In the genomic region with DNA sequence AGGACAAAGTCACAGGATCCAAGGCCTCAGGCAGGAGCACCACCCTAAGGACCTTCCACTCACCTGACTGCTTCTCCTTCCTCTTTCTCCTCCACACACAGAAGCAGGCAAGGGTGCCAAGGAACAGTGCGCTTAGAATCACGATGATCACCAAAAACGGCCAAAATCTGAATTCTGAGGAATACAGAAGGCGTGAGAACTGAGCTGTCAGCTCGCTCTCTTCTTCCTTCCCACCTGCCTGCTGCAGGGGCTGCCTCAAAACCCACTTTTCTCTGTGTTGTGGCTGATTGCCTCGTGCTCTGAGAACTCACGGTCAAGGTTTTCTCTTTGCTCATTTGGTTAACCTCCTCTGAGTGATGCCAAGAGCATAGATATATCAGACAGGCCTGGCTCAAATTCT, we compare ENCODE assay signal across 21 cellular contexts. TPM values are rescaled to one million over a fixed set of nuclear protein-coding genes. Genes with fewer than 3 reads are reported as not detected.
DNase-seq lines count a peak whose midpoint lies in the region; ATAC-seq, FAIRE-seq and TF ChIP-seq lines count a peak whose summit lies in the region.
"Had no signal": no experiment of that assay in that cellular context is flagged by ENCODE, and none has a peak within 500 bp of the region (broad histone marks: within the 10 kb centered on the region; RNA-seq: fewer than 3 reads in every experiment).

No MANE protein-coding gene starts in this region.

- no peaks in the 10 kb centered on the region for H3K36me3 Mint-ChIP-seq in stimulated activated naive CD8-positive, alpha-beta T cell treated with anti-CD3 and anti-CD28 coated beads, Interleukin-15, Interleukin-2, amounts not matched to agents 100 ng/mL and 50 ng/mL, for 24 hours (ENCODE audit: low read depth)
- H3K36me3 Mint-ChIP-seq in T-helper 2 cell treated with Interferon-gamma antibody and Interleukin-4, amounts not matched to agents 5 μg/mL and 100 μg/mL, for 36 hours (ENCODE audit: low read depth) = peaks cover 2% of the 10 kb centered on the region
- H3K36me3 Mint-ChIP-seq in central memory CD8-positive, alpha-beta T cell (ENCODE audit: insufficient read depth) = peaks cover 33% of the 10 kb centered on the region

- peak overlapping the region; percentile 33 for H3K4me3 Mint-ChIP-seq in stimulated activated naive CD8-positive, alpha-beta T cell treated with anti-CD3 and anti-CD28 coated beads, Interleukin-15, Interleukin-2, amounts not matched to agents 100 ng/mL and 50 ng/mL, for 24 hours
- peak overlapping the region; percentile 76 for H3K4me3 Mint-ChIP-seq in T-helper 2 cell treated with Interferon-gamma antibody and Interleukin-4, amounts not matched to agents 5 μg/mL and 100 μg/mL, for 36 hours
- peak overlapping the region; percentile 65 for H3K4me3 Mint-ChIP-seq in central memory CD8-positive, alpha-beta T cell

- no peak for FAIRE-seq in HepG2 (lab: Jason Lieb, UNC)
- FAIRE-seq: endometrium, keratinocyte had no signal

- H3K4me2 ChIP-seq in HepG2 (ENCODE audit: low read depth, low read length) = no peak overlapping the region

- no peak for ATAC-seq in stimulated activated naive CD8-positive, alpha-beta T cell treated with anti-CD3 and anti-CD28 coated beads, Interleukin-15, Interleukin-2, amounts not matched to agents 100 U/mL and 50 U/mL, for 24 hours
- ATAC-seq in central memory CD8-positive, alpha-beta T cell (replicated peaks; ENCODE audit: extremely low read depth, poor library complexity, severe bottlenecking) = no peak
- ATAC-seq in HepG2 = no peak
- ATAC-seq in HG03439 (IDR thresholded peaks at IDR 0.05; ENCODE audit: unreplicated experiment) = no peak
- ATAC-seq: heart right ventricle had no signal

- intact Hi-C loops in HepG2 (cut with micrococcal nuclease; ENCODE audit: unreplicated experiment) = no loop called here

- no peak for TF ChIP-seq POLR2A in HepG2 (IDR thresholded peaks at IDR 0.05; ENCODE audit: insufficient read depth in 1 of 2, low read depth in 2 of 2, low read length in 2 of 2)

- H3K27me3 ChIP-seq in thymus (ENCODE audit: control insufficient read depth, insufficient read depth) (no peaks in the 10 kb centered on the region), HepG2 (ENCODE audit: control insufficient read depth in 1 of 2, insufficient read depth in 2 of 2, low read length in 2 of 2) (no peaks in the 10 kb centered on the region; a peak in 2 of 5 replicates)
- H3K27me3 ChIP-seq: ascending aorta, suprapubic skin had no signal

- in situ Hi-C loops in HepG2 (cut with HindIII; ENCODE audit: extremely low pct_ligation_motif_present, low pct_unique_long_range_greater_than_20kb) = loop anchor here (5.0 to 10.0 kb wide), 2 partner anchors 46 to 113 kb away; a partner anchor contains a TSS

- POLR2A ChIA-PET in HepG2 (lab: Yijun Ruan, JAX) = no interaction called here

- TF ChIP-seq EP300 in HepG2 (IDR thresholded peaks at IDR 0.05; ENCODE audit: low read depth in 2 of 2, low read length in 2 of 2) = no peak
- no peak for TF ChIP-seq EP300 in HepG2 (CRISPR knock-in tag; IDR thresholded peaks at IDR 0.05; ENCODE audit: borderline replicate concordance)

- H3K4me1 Mint-ChIP-seq in stimulated activated naive CD8-positive, alpha-beta T cell treated with anti-CD3 and anti-CD28 coated beads, Interleukin-15, Interleukin-2, amounts not matched to agents 100 ng/mL and 50 ng/mL, for 24 hours (ENCODE audit: low read depth) = peaks cover 68% of the 10 kb centered on the region
- H3K4me1 Mint-ChIP-seq in T-helper 2 cell treated with Interferon-gamma antibody and Interleukin-4, amounts not matched to agents 5 μg/mL and 100 μg/mL, for 36 hours (ENCODE audit: low read depth) = peaks cover 49% of the 10 kb centered on the region
- peaks cover 79% of the 10 kb centered on the region for H3K4me1 Mint-ChIP-seq in central memory CD8-positive, alpha-beta T cell

- TF ChIP-seq RAD21 in HepG2 (CRISPR knock-in tag; IDR thresholded peaks at IDR 0.05) = no peak

- no peak for DNase-seq in stimulated activated naive CD8-positive, alpha-beta T cell treated with anti-CD3 and anti-CD28 coated beads, Interleukin-15, Interleukin-2, amounts not matched to agents 100 U/mL and 50 U/mL, for 24 hours
- no peak for DNase-seq in T-helper 2 cell treated with Interferon-gamma antibody and Interleukin-4, amounts not matched to agents 5 μg/mL and 100 μg/mL, for 36 hours (ENCODE audit: low spot score)
- DNase-seq in central memory CD8-positive, alpha-beta T cell (ENCODE audit: low spot score in 2 of 2) = no peak
- DNase-seq in NCI-H2081 (lab: John Stamatoyannopoulos, UW) (no peak), HepG2 (ENCODE audit: low spot score) (no peak)
- DNase-seq: heart right ventricle; mammary epithelial cell; NCI-H1105 treated with DMSO at 0.1 percent for 48 hours; NCI-H2171 treated with DMSO at 0.1 percent for 48 hours; NCI-H69; OCI-M1; SJCRH30; stimulated activated CD4-positive, alpha-beta T cell treated with anti-CD3 and anti-CD28 coated beads, Interleukin-2, amount 100 ng/mL, for 48 hours had no signal

- CTCF ChIA-PET in HepG2 (lab: Yijun Ruan, JAX; ENCODE audit: low intra/inter-chr PET ratio, low total read pairs) = no interaction called here

- TF ChIP-seq CTCF in HepG2 (CRISPR knock-in tag; IDR thresholded peaks at IDR 0.05) = no peak

- no peaks in the 10 kb centered on the region for H3K27me3 Mint-ChIP-seq in stimulated activated naive CD8-positive, alpha-beta T cell treated with anti-CD3 and anti-CD28 coated beads, Interleukin-15, Interleukin-2, amounts not matched to agents 100 ng/mL and 50 ng/mL, for 24 hours
- H3K27me3 Mint-ChIP-seq in T-helper 2 cell treated with Interferon-gamma antibody and Interleukin-4, amounts not matched to agents 5 μg/mL and 100 μg/mL, for 36 hours (ENCODE audit: low read depth) = peaks cover 3% of the 10 kb centered on the region
- no peaks in the 10 kb centered on the region for H3K27me3 Mint-ChIP-seq in central memory CD8-positive, alpha-beta T cell

- H3K27ac ChIP-seq in thymus (ENCODE audit: low read depth) (peak overlapping the region; percentile 10), HepG2 (ENCODE audit: extremely low read length, insufficient read depth, low read length) (no peak overlapping the region)
- H3K27ac ChIP-seq: ascending aorta, parathyroid adenoma, SJCRH30, suprapubic skin had no signal

- WGBS in thymus = 4% methylated on average over 7 of the region's 7 CpGs
- 48% methylated on average over 7 of the region's 7 CpGs for WGBS in HepG2 (ENCODE audit: low lambda C conversion rate)

- H3K27ac Mint-ChIP-seq in stimulated activated naive CD8-positive, alpha-beta T cell treated with anti-CD3 and anti-CD28 coated beads, Interleukin-15, Interleukin-2, amounts not matched to agents 100 ng/mL and 50 ng/mL, for 24 hours = peak overlapping the region; percentile 98
- H3K27ac Mint-ChIP-seq in T-helper 2 cell treated with Interferon-gamma antibody and Interleukin-4, amounts not matched to agents 5 μg/mL and 100 μg/mL, for 36 hours = peak overlapping the region; percentile 97
- peak overlapping the region; percentile 90 for H3K27ac Mint-ChIP-seq in central memory CD8-positive, alpha-beta T cell (ENCODE audit: low read depth)

- no peak overlapping the region for H3K9ac ChIP-seq in HepG2 (ENCODE audit: insufficient read depth, low read depth, low read length)
- H3K9ac ChIP-seq: parathyroid adenoma had no signal

- H3K4me1 ChIP-seq in thymus (ENCODE audit: control insufficient read depth, insufficient read depth, low read length) (peaks cover 37% of the 10 kb centered on the region), HepG2 (ENCODE audit: insufficient read depth, low read length) (no peaks in the 10 kb centered on the region)
- H3K4me1 ChIP-seq: ascending aorta, parathyroid adenoma, SJCRH30 had no signal

- H3K9me3 ChIP-seq in thymus (ENCODE audit: control insufficient read depth) = no peaks in the 10 kb centered on the region
- H3K9me3 ChIP-seq in HepG2 (ENCODE audit: low read length) = no peaks in the 10 kb centered on the region
- H3K9me3 ChIP-seq: ascending aorta, heart right ventricle, SJCRH30, suprapubic skin had no signal

- no peak overlapping the region for H2AFZ ChIP-seq in HepG2 (ENCODE audit: low read length)
- H2AFZ ChIP-seq: parathyroid adenoma had no signal

- H3K9me3 Mint-ChIP-seq in stimulated activated naive CD8-positive, alpha-beta T cell treated with anti-CD3 and anti-CD28 coated beads, Interleukin-15, Interleukin-2, amounts not matched to agents 100 ng/mL and 50 ng/mL, for 24 hours = no peaks in the 10 kb centered on the region
- no peaks in the 10 kb centered on the region for H3K9me3 Mint-ChIP-seq in T-helper 2 cell treated with Interferon-gamma antibody and Interleukin-4, amounts not matched to agents 5 μg/mL and 100 μg/mL, for 36 hours
- no peaks in the 10 kb centered on the region for H3K9me3 Mint-ChIP-seq in central memory CD8-positive, alpha-beta T cell

- H3K36me3 ChIP-seq in thymus (ENCODE audit: control insufficient read depth, insufficient read depth) = no peaks in the 10 kb centered on the region
- no peaks in the 10 kb centered on the region for H3K36me3 ChIP-seq in HepG2 (replicated peaks in 1 of 2; ENCODE audit: control insufficient read depth in 1 of 2, insufficient read depth in 2 of 2, low read length in 2 of 2)
- H3K36me3 ChIP-seq: ascending aorta, heart right ventricle, SJCRH30, suprapubic skin had no signal

- no TSS peak for BruUV-seq in HepG2 (replicated peaks; lab: Mats Ljungman, UMichigan)

- H4K20me1 ChIP-seq in HepG2 (ENCODE audit: insufficient read depth, low read length) = no peaks in the 10 kb centered on the region

- H3K4me3 ChIP-seq in thymus (ENCODE audit: low read length) (no peak overlapping the region), HepG2 (replicated peaks in 1 of 3; ENCODE audit: insufficient read depth in 1 of 3, low read depth in 2 of 3, low read length in 3 of 3) (no peak overlapping the region)
- H3K4me3 ChIP-seq: ascending aorta, heart right ventricle, SJCRH30, suprapubic skin had no signal

- no peaks in the 10 kb centered on the region for H3K79me2 ChIP-seq in HepG2 (ENCODE audit: insufficient read depth, low read length)
- H3K79me2 ChIP-seq: parathyroid adenoma had no signal

RNA-seq across cellular contexts. Expression of a gene that starts 23.8 kb away (rescaled TPM):
- 2.4 TPM for polyA plus RNA-seq in thymus
- 0.09 TPM in 1 of 2 replicates, not detected in the other for total RNA-seq in HepG2 (2016; rRNA removed; fragmentation: Illumina TruSeq; extraction: Trizol)
- total RNA-seq in HepG2 (2016; cell fraction: cytosol; rRNA removed; fragmentation: Illumina TruSeq; extraction: Trizol; ENCODE audit: low read depth) = not detected in 2 replicates
- total RNA-seq in HepG2 (2016; cell fraction: insoluble cytoplasmic fraction; rRNA removed; fragmentation: Illumina TruSeq; extraction: Trizol) = 0.11 TPM in 1 of 2 replicates, not detected in the other
- 0.10 TPM in 1 of 2 replicates, not detected in the other for total RNA-seq in HepG2 (2016; cell fraction: membrane; rRNA removed; fragmentation: Illumina TruSeq; extraction: Trizol)
- 0.28 TPM in 1 of 2 replicates, not detected in the other for total RNA-seq in HepG2 (2016; cell fraction: nucleus; rRNA removed; fragmentation: Illumina TruSeq; extraction: Trizol)
- polyA plus RNA-seq in HepG2 (2011; rRNA removed) = not detected in 2 replicates
- 0.04 TPM in 1 of 2 replicates, not detected in the other for polyA plus RNA-seq in HepG2 (2011; cell fraction: cytosol; rRNA removed)
- polyA plus RNA-seq in HepG2 (2011; cell fraction: nucleus; rRNA removed) = not detected in 2 replicates
- not detected in 2 replicates for polyA plus RNA-seq in HepG2 (2012)
- not detected in 2 replicates for polyA plus RNA-seq in HepG2 (2016; cell fraction: cytosol; fragmentation: Illumina TruSeq; extraction: Trizol; ENCODE audit: low read depth)
- polyA plus RNA-seq in HepG2 (2016; cell fraction: insoluble cytoplasmic fraction; fragmentation: Illumina TruSeq; extraction: Trizol; ENCODE audit: low read depth) = not detected in 2 replicates
- 0.07 TPM in 2 replicates for polyA plus RNA-seq in HepG2 (2016; cell fraction: membrane; fragmentation: Illumina TruSeq; extraction: Trizol; ENCODE audit: low read depth)
- 0.19 TPM in 1 of 2 replicates, not detected in the other for polyA plus RNA-seq in HepG2 (2016; cell fraction: nucleus; fragmentation: Illumina TruSeq; extraction: Trizol; ENCODE audit: insufficient read depth, low read depth)
- not detected in 2 replicates for polyA minus RNA-seq in HepG2 (2011; rRNA and poly(A)+ RNA removed; ENCODE audit: low replicate concordance)
- polyA minus RNA-seq in HepG2 (2011; cell fraction: cytosol; rRNA and poly(A)+ RNA removed) = not detected in 2 replicates
- polyA minus RNA-seq in HepG2 (2011; cell fraction: nucleus; rRNA and poly(A)+ RNA removed) = not detected in 2 replicates
- total RNA-seq: ascending aorta, mammary epithelial cell, SJCRH30 had no signal
- polyA plus RNA-seq: keratinocyte, mammary epithelial cell had no signal

RNA-seq across cellular contexts. Expression of a gene that starts 42.9 kb away (rescaled TPM):
- polyA plus RNA-seq in thymus (28.6 TPM), HepG2 (2011; rRNA removed) (not detected in 2 replicates)
- total RNA-seq in HepG2 (2016; rRNA removed; fragmentation: Illumina TruSeq; extraction: Trizol) = not detected in 2 replicates
- total RNA-seq in HepG2 (2016; cell fraction: cytosol; rRNA removed; fragmentation: Illumina TruSeq; extraction: Trizol; ENCODE audit: low read depth) = not detected in 2 replicates
- not detected in 2 replicates for total RNA-seq in HepG2 (2016; cell fraction: insoluble cytoplasmic fraction; rRNA removed; fragmentation: Illumina TruSeq; extraction: Trizol)
- not detected in 2 replicates for total RNA-seq in HepG2 (2016; cell fraction: membrane; rRNA removed; fragmentation: Illumina TruSeq; extraction: Trizol)
- total RNA-seq in HepG2 (2016; cell fraction: nucleus; rRNA removed; fragmentation: Illumina TruSeq; extraction: Trizol) = not detected in 2 replicates
- not detected in 2 replicates for polyA plus RNA-seq in HepG2 (2011; cell fraction: cytosol; rRNA removed)
- not detected in 2 replicates for polyA plus RNA-seq in HepG2 (2011; cell fraction: nucleus; rRNA removed)
- not detected in 2 replicates for polyA plus RNA-seq in HepG2 (2012)
- polyA plus RNA-seq in HepG2 (2016; cell fraction: cytosol; fragmentation: Illumina TruSeq; extraction: Trizol; ENCODE audit: low read depth) = not detected in 2 replicates
- polyA plus RNA-seq in HepG2 (2016; cell fraction: insoluble cytoplasmic fraction; fragmentation: Illumina TruSeq; extraction: Trizol; ENCODE audit: low read depth) = not detected in 2 replicates
- polyA plus RNA-seq in HepG2 (2016; cell fraction: membrane; fragmentation: Illumina TruSeq; extraction: Trizol; ENCODE audit: low read depth) = not detected in 2 replicates
- not detected in 2 replicates for polyA plus RNA-seq in HepG2 (2016; cell fraction: nucleus; fragmentation: Illumina TruSeq; extraction: Trizol; ENCODE audit: insufficient read depth, low read depth)
- polyA minus RNA-seq in HepG2 (2011; rRNA and poly(A)+ RNA removed; ENCODE audit: low replicate concordance) = 0.07 TPM in 1 of 2 replicates, not detected in the other
- polyA minus RNA-seq in HepG2 (2011; cell fraction: cytosol; rRNA and poly(A)+ RNA removed) = not detected in 2 replicates
- not detected in 2 replicates for polyA minus RNA-seq in HepG2 (2011; cell fraction: nucleus; rRNA and poly(A)+ RNA removed)
- total RNA-seq: mammary epithelial cell, SJCRH30 had no signal
- polyA plus RNA-seq: keratinocyte, mammary epithelial cell had no signal

RNA-seq across cellular contexts. Expression of a gene that starts 46.1 kb away (rescaled TPM):
- polyA plus RNA-seq in thymus = 8.7 TPM
- not detected in 2 replicates for total RNA-seq in HepG2 (2016; rRNA removed; fragmentation: Illumina TruSeq; extraction: Trizol)
- not detected in 2 replicates for total RNA-seq in HepG2 (2016; cell fraction: cytosol; rRNA removed; fragmentation: Illumina TruSeq; extraction: Trizol; ENCODE audit: low read depth)
- total RNA-seq in HepG2 (2016; cell fraction: insoluble cytoplasmic fraction; rRNA removed; fragmentation: Illumina TruSeq; extraction: Trizol) = not detected in 2 replicates
- total RNA-seq in HepG2 (2016; cell fraction: membrane; rRNA removed; fragmentation: Illumina TruSeq; extraction: Trizol) = not detected in 2 replicates
- total RNA-seq in HepG2 (2016; cell fraction: nucleus; rRNA removed; fragmentation: Illumina TruSeq; extraction: Trizol) = not detected in 2 replicates
- not detected in 2 replicates for polyA plus RNA-seq in HepG2 (2011; rRNA removed)
- polyA plus RNA-seq in HepG2 (2011; cell fraction: cytosol; rRNA removed) = not detected in 2 replicates
- polyA plus RNA-seq in HepG2 (2011; cell fraction: nucleus; rRNA removed) = not detected in 2 replicates
- polyA plus RNA-seq in HepG2 (2012) = not detected in 2 replicates
- not detected in 2 replicates for polyA plus RNA-seq in HepG2 (2016; cell fraction: cytosol; fragmentation: Illumina TruSeq; extraction: Trizol; ENCODE audit: low read depth)
- polyA plus RNA-seq in HepG2 (2016; cell fraction: insoluble cytoplasmic fraction; fragmentation: Illumina TruSeq; extraction: Trizol; ENCODE audit: low read depth) = not detected in 2 replicates
- polyA plus RNA-seq in HepG2 (2016; cell fraction: membrane; fragmentation: Illumina TruSeq; extraction: Trizol; ENCODE audit: low read depth) = not detected in 2 replicates
- polyA plus RNA-seq in HepG2 (2016; cell fraction: nucleus; fragmentation: Illumina TruSeq; extraction: Trizol; ENCODE audit: insufficient read depth, low read depth) = not detected in 2 replicates
- not detected in 2 replicates for polyA minus RNA-seq in HepG2 (2011; rRNA and poly(A)+ RNA removed; ENCODE audit: low replicate concordance)
- polyA minus RNA-seq in HepG2 (2011; cell fraction: cytosol; rRNA and poly(A)+ RNA removed) = not detected in 2 replicates
- polyA minus RNA-seq in HepG2 (2011; cell fraction: nucleus; rRNA and poly(A)+ RNA removed) = not detected in 2 replicates
- total RNA-seq: mammary epithelial cell, SJCRH30, suprapubic skin had no signal
- polyA plus RNA-seq: keratinocyte, mammary epithelial cell had no signal

Comparison
In these comparisons a context has a peak if more than half of its experiments do, and no peak if none do; other contexts are left out.
1. RNA of a gene that starts 42.9 kb away (polyA plus RNA-seq): 28.6 TPM in thymus (single experiment); not detected in HepG2; every median in the first group is over 10 times any median in the second.
2. Peak in every context shown above with its lines, with median percentiles within 50 percentile points of each other: H3K27ac Mint-ChIP-seq and H3K4me3 Mint-ChIP-seq.